31 cellular contexts compared by ENCODE assay signal in the genomic region with DNA sequence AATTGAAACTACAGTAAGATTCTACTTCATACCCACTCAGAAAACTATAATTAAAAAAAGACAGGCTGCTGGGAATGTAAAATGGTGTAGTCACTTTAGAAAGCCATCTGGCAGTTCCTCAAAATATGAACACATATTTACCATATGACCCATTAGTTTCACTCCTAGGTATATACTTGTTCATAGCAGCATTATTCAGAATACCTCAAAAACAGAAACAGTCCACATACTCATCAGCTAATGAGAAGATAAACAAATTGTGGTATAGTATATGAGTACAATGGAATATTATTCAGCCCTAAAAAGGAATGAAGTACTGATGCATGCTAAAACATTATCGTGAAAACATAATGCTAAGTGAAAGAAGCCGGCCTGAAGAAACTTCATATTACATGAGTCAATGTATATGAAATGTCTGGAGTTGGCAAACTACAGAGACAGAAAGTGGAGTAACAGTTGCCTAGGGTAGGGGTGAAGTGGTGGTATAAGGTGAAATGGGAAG. TPM values are rescaled to one million over a fixed set of nuclear protein-coding genes. Genes with fewer than 3 reads are reported as not detected.
"Had no signal": no experiment of that assay in that cellular context is flagged by ENCODE, and none has a peak within 500 bp of the region (broad histone marks: within the 10 kb centered on the region; RNA-seq: fewer than 3 reads in every experiment).

No MANE protein-coding gene starts in this region.

- H3K27ac ChIP-seq: adrenal gland, ascending aorta, cardiac muscle cell, VCaP had no signal

- H3K36me3 ChIP-seq: adrenal gland, ascending aorta, cardiac muscle cell had no signal

- H3K9me3 ChIP-seq: ascending aorta had no signal

- FAIRE-seq: bronchial epithelial cell, TTC549 had no signal

- H3K4me1 ChIP-seq: adrenal gland, ascending aorta had no signal

- H3K27me3 ChIP-seq: adrenal gland, ascending aorta, cardiac muscle cell had no signal

- H3K4me3 ChIP-seq: adrenal gland, ascending aorta, cardiac muscle cell had no signal

- DNase-seq: activated B cell treated with CpG ODN at 0.5 μM for 24 hours; activated CD4-positive, alpha-beta memory T cell treated with anti-CD3 and anti-CD28 coated beads for 36 hours; activated CD4-positive, alpha-beta T cell treated with anti-CD3 and anti-CD28 coated beads for 4 hours; activated CD4-positive, alpha-beta T cell treated with anti-CD3 and anti-CD28 coated beads, Interleukin-2, amount 10 ng/mL, durations not matched to agents 24 days and 14 days; activated CD4-positive, alpha-beta T cell treated with anti-CD3 and anti-CD28 coated beads, Interleukin-2, amount 50 U/mL, for 1 hour; activated CD4-positive, alpha-beta T cell treated with anti-CD3 and anti-CD28 coated beads, Interleukin-2, amount 50 U/mL, for 4 hours; activated CD4-positive, CD25-positive, alpha-beta regulatory T cell treated with anti-CD3 and anti-CD28 coated beads, Interleukin-2, amount 50 U/mL, for 72 hours; activated CD8-positive, alpha-beta memory T cell treated with anti-CD3 and anti-CD28 coated beads, Interleukin-2, amount 50 U/mL, for 4 hours; activated CD8-positive, alpha-beta T cell treated with anti-CD3 and anti-CD28 coated beads for 36 hours; activated effector memory CD4-positive, alpha-beta T cell treated with anti-CD3 and anti-CD28 coated beads, Interleukin-2, amount 50 U/mL, for 16 hours; activated gamma-delta T cell treated with Interleukin-2 at 50 U/mL for 16 hours; activated naive CD4-positive, alpha-beta T cell; activated naive CD4-positive, alpha-beta T cell treated with anti-CD3 and anti-CD28 coated beads for 36 hours; activated naive CD4-positive, alpha-beta T cell treated with anti-CD3 and anti-CD28 coated beads, Interleukin-2, amount 50 U/mL, for 16 hours; activated naive CD8-positive, alpha-beta T cell treated with anti-CD3 and anti-CD28 coated beads for 36 hours; activated T-cell treated with anti-CD3 and anti-CD28 coated beads, Interleukin-2, amount 50 U/mL, for 24 hours; activated T-cell treated with anti-CD3 and anti-CD28 coated beads, Interleukin-2, amount 50 U/mL, for 48 hours; adrenal gland; amniotic stem cell; caudate nucleus; cerebellar nuclear complex; T-helper 2 cell; T-helper 9 cell had no signal

- ATAC-seq: activated CD8-positive, alpha-beta T cell treated with anti-CD3 and anti-CD28 coated beads for 36 hours had no signal

RNA-seq across cellular contexts. Expression of a gene that starts 29.4 kb away (rescaled TPM):
- total RNA-seq: activated B cell treated with CpG ODN at 0.5 μM for 24 hours; activated CD4-positive, alpha-beta memory T cell treated with anti-CD3 and anti-CD28 coated beads for 36 hours; activated CD4-positive, alpha-beta T cell treated with anti-CD3 and anti-CD28 coated beads, Interleukin-2, amount 10 ng/mL, durations not matched to agents 24 days and 14 days; activated CD8-positive, alpha-beta memory T cell treated with anti-CD3 and anti-CD28 coated beads for 36 hours; activated CD8-positive, alpha-beta T cell treated with anti-CD3 and anti-CD28 coated beads for 36 hours; activated naive CD4-positive, alpha-beta T cell treated with anti-CD3 and anti-CD28 coated beads for 36 hours; activated naive CD4-positive, alpha-beta T cell treated with anti-CD3 and anti-CD28 coated beads, Interleukin-2, amount 50 U/mL, for 72 hours; activated naive CD8-positive, alpha-beta T cell treated with anti-CD3 and anti-CD28 coated beads for 36 hours; adrenal gland; ascending aorta; bronchial epithelial cell; chondrocyte had no signal
